Comparison of ENCODE assay signal across 14 cellular contexts in genomic region chr5:59786271-59786805, GRCh38.
DNase-seq lines count a peak whose midpoint lies in the region; ATAC-seq and TF ChIP-seq lines count a peak whose summit lies in the region.
"Had no signal": no experiment of that assay in that cellular context is flagged by ENCODE, and none has a peak within 500 bp of the region (broad histone marks: within the 10 kb centered on the region; RNA-seq: fewer than 3 reads in every experiment).

No MANE protein-coding gene starts in this region.

- POLR2A ChIA-PET in SK-N-SH (lab: Yijun Ruan, JAX): interaction anchor here (0.7 to 1.1 kb wide), 2 partner anchors 18 to 32 kb away, joined by 3 to 5 read pairs; no protein-coding TSS in a partner anchor
- POLR2A ChIA-PET in activated CD8-positive, alpha-beta T cell treated with anti-CD3 and anti-CD28 coated beads, Interleukin-2, amount 10 ng/mL, durations not matched to agents 7 days and 5 days (lab: Charles Lee): interaction anchor here (0.6 to 0.7 kb wide), 2 partner anchors 18 to 636 kb away, joined by 3 read pairs; no protein-coding TSS in a partner anchor

- H3K9me3 Mint-ChIP-seq in activated CD8-positive, alpha-beta T cell treated with anti-CD3 and anti-CD28 coated beads, Interleukin-2, amount 10 ng/mL, durations not matched to agents 7 days and 5 days (ENCODE audit: insufficient read depth): no peaks in the 10 kb centered on the region
- H3K9me3 Mint-ChIP-seq: nephron had no signal

- ATAC-seq in activated CD8-positive, alpha-beta T cell treated with anti-CD3 and anti-CD28 coated beads, Interleukin-2, amount 10 ng/mL, durations not matched to agents 7 days and 5 days: no peak
- ATAC-seq: body of pancreas had no signal

- peak; percentile 36 for DNase-seq in HCEC 1CT
- peak; percentile 58 for DNase-seq in SK-N-SH
- peak; percentile 82 for DNase-seq in fibroblast of villous mesenchyme (ENCODE audit: low read depth)
- no peak for DNase-seq in smooth muscle cell (lab: John Stamatoyannopoulos, UW; ENCODE audit: unreplicated experiment)
- DNase-seq in activated CD8-positive, alpha-beta T cell treated with anti-CD3 and anti-CD28 coated beads, Interleukin-2, amount 10 ng/mL, durations not matched to agents 7 days and 5 days: no peak
- DNase-seq in vagina (ENCODE audit: extremely low spot score in 2 of 2): no peak
- no peak for DNase-seq in activated CD4-positive, CD25-positive, alpha-beta regulatory T cell treated with anti-CD3 and anti-CD28 coated beads, Interleukin-2, amount 50 U/mL, for 72 hours
- DNase-seq: body of pancreas; GDM1; head of caudate nucleus; NCI-H2029 treated with DMSO at 0.1 percent for 48 hours; stimulated activated CD4-positive, alpha-beta T cell treated with anti-CD3 and anti-CD28 coated beads, Interleukin-2, amount 100 ng/mL, for 24 hours had no signal

- H3F3A ChIP-seq in SK-N-SH (replicated peaks; ENCODE audit: insufficient read depth): peaks cover 19% of the 10 kb centered on the region
- H3F3A ChIP-seq in smooth muscle cell (ENCODE audit: low read depth): peaks cover 9% of the 10 kb centered on the region

- H3K9ac ChIP-seq in SK-N-SH: peak overlapping the region; percentile 64; the same call in 1 of the 2 replicates
- H3K9ac ChIP-seq in smooth muscle cell (ENCODE audit: low read depth): peak overlapping the region; percentile 83

- no peak for TF ChIP-seq POLR2A in vagina (IDR thresholded peaks at IDR 0.05)

- no peaks in the 10 kb centered on the region for H3K9me2 ChIP-seq in SK-N-SH

- H3K27ac ChIP-seq in SK-N-SH (ENCODE audit: low read depth in 2 of 2, low read length in 1 of 2): peak overlapping the region; percentile 87 to 89
- H3K27ac ChIP-seq in smooth muscle cell (ENCODE audit: low read depth): peak overlapping the region; percentile 97
- no peak overlapping the region for H3K27ac ChIP-seq in vagina
- H3K27ac ChIP-seq: body of pancreas, HL-60 had no signal

- WGBS in SK-N-SH (ENCODE audit: low lambda C conversion rate): 6% methylated on average over 6 of the region's 6 CpGs
- WGBS in smooth muscle cell (ENCODE audit: low lambda C conversion rate): 4% methylated on average over 6 of the region's 6 CpGs

- H3K36me3 Mint-ChIP-seq in activated CD8-positive, alpha-beta T cell treated with anti-CD3 and anti-CD28 coated beads, Interleukin-2, amount 10 ng/mL, durations not matched to agents 7 days and 5 days (ENCODE audit: low read depth): no peaks in the 10 kb centered on the region

- CTCF ChIA-PET in SK-N-SH (lab: Yijun Ruan, JAX): interaction anchor here (0.6 to 7.0 kb wide), 12 partner anchors 9 to 1848 kb away, joined by 3 to 25 read pairs (median 4); no protein-coding TSS in a partner anchor
- CTCF ChIA-PET in activated CD8-positive, alpha-beta T cell treated with anti-CD3 and anti-CD28 coated beads, Interleukin-2, amount 10 ng/mL, durations not matched to agents 7 days and 5 days (lab: Charles Lee): interaction anchor here (0.7 kb wide), 1 partner anchor 884 kb away, joined by 3 read pairs; no protein-coding TSS in a partner anchor

- H3K36me3 ChIP-seq in SK-N-SH (replicated peaks in 1 of 2; ENCODE audit: control insufficient read depth in 1 of 2, insufficient read depth in 2 of 2, low read length in 1 of 2): no peaks in the 10 kb centered on the region
- H3K36me3 ChIP-seq in smooth muscle cell (ENCODE audit: low read depth): no peaks in the 10 kb centered on the region
- no peaks in the 10 kb centered on the region for H3K36me3 ChIP-seq in vagina

- peak; percentile 75 to 87 for TF ChIP-seq EP300 in SK-N-SH (IDR thresholded peaks at IDR 0.05; ENCODE audit: borderline replicate concordance in 1 of 2, low read depth in 1 of 2, low read length in 1 of 2)

- H2AFZ ChIP-seq in SK-N-SH (ENCODE audit: low read depth) (peak overlapping the region; percentile 90), smooth muscle cell (ENCODE audit: low read depth) (no peak overlapping the region)

- H3K4me1 Mint-ChIP-seq in activated CD8-positive, alpha-beta T cell treated with anti-CD3 and anti-CD28 coated beads, Interleukin-2, amount 10 ng/mL, durations not matched to agents 7 days and 5 days (ENCODE audit: low read depth): peaks cover 10% of the 10 kb centered on the region

- TF ChIP-seq CTCF in SK-N-SH (IDR thresholded peaks at IDR 0.05) (no peak), fibroblast of villous mesenchyme (IDR thresholded peaks at IDR 0.05; ENCODE audit: insufficient read depth, low read depth, low read length) (no peak), smooth muscle cell (IDR thresholded peaks at IDR 0.05; ENCODE audit: borderline replicate concordance, insufficient read depth, poor library complexity, severe bottlenecking) (no peak), vagina (IDR thresholded peaks at IDR 0.05) (no peak)

- peaks cover 3% of the 10 kb centered on the region for H3K27me3 Mint-ChIP-seq in activated CD8-positive, alpha-beta T cell treated with anti-CD3 and anti-CD28 coated beads, Interleukin-2, amount 10 ng/mL, durations not matched to agents 7 days and 5 days (ENCODE audit: low read depth)

- H3K27ac Mint-ChIP-seq in activated CD8-positive, alpha-beta T cell treated with anti-CD3 and anti-CD28 coated beads, Interleukin-2, amount 10 ng/mL, durations not matched to agents 7 days and 5 days: no peak overlapping the region
- H3K27ac Mint-ChIP-seq: nephron had no signal

- intact Hi-C loops in vagina (cut with DNase I): no loop called here

- H3K9me3 ChIP-seq in SK-N-SH (no peaks in the 10 kb centered on the region), smooth muscle cell (replicated peaks; ENCODE audit: low read depth) (no peaks in the 10 kb centered on the region), vagina (no peaks in the 10 kb centered on the region)
- H3K9me3 ChIP-seq: body of pancreas had no signal

- H3K79me2 ChIP-seq in SK-N-SH (ENCODE audit: insufficient read depth) (no peaks in the 10 kb centered on the region), smooth muscle cell (ENCODE audit: low read depth) (no peaks in the 10 kb centered on the region)

- H3K27me3 ChIP-seq in SK-N-SH (ENCODE audit: insufficient read depth): no peaks in the 10 kb centered on the region
- no peaks in the 10 kb centered on the region for H3K27me3 ChIP-seq in smooth muscle cell (ENCODE audit: low read depth)
- H3K27me3 ChIP-seq in vagina: no peaks in the 10 kb centered on the region
- H3K27me3 ChIP-seq: body of pancreas had no signal

- TF ChIP-seq RAD21 in SK-N-SH (IDR thresholded peaks at IDR 0.05; ENCODE audit: low read length): no peak

- peak overlapping the region in 1 of 2 experiments; percentile 12; a peak in 1 of 4 replicates for H3K4me3 ChIP-seq in SK-N-SH (ENCODE audit: low read depth in 2 of 2, low read length in 1 of 2)
- H3K4me3 ChIP-seq in fibroblast of villous mesenchyme (ENCODE audit: low read depth, low read length): no peak overlapping the region
- no peak overlapping the region for H3K4me3 ChIP-seq in smooth muscle cell
- no peak overlapping the region for H3K4me3 ChIP-seq in vagina
- H3K4me3 ChIP-seq: body of pancreas had no signal

- no peak overlapping the region for H3K4me3 Mint-ChIP-seq in activated CD8-positive, alpha-beta T cell treated with anti-CD3 and anti-CD28 coated beads, Interleukin-2, amount 10 ng/mL, durations not matched to agents 7 days and 5 days
- H3K4me3 Mint-ChIP-seq: nephron had no signal

- H4K20me1 ChIP-seq in SK-N-SH (ENCODE audit: insufficient read depth): no peaks in the 10 kb centered on the region
- H4K20me1 ChIP-seq in smooth muscle cell (ENCODE audit: low read depth): no peaks in the 10 kb centered on the region

- peak overlapping the region; percentile 59 for H3K4me2 ChIP-seq in SK-N-SH
- H3K4me2 ChIP-seq in smooth muscle cell: peak overlapping the region; percentile 69

- H3K4me1 ChIP-seq in SK-N-SH (ENCODE audit: control insufficient read depth in 1 of 2, insufficient read depth in 2 of 2, low read depth in 1 of 2, low read length in 1 of 2) (peaks cover 17 to 28% of the 10 kb centered on the region in 2 experiments; a peak in 3 of 4 replicates), smooth muscle cell (ENCODE audit: low read depth) (peaks cover 4% of the 10 kb centered on the region), vagina (peaks cover 5% of the 10 kb centered on the region)
- H3K4me1 ChIP-seq: body of pancreas had no signal

TF ChIP-seq in SK-N-SH, 30 proteins besides CTCF, POLR2A, EP300 and RAD21 (continues in another document):
- TF ChIP-seq RXRA (IDR thresholded peaks at IDR 0.05; ENCODE audit: borderline replicate concordance, low read depth) (no peak), ZBTB33 (IDR thresholded peaks at IDR 0.05; ENCODE audit: borderline replicate concordance, low read depth) (no peak), MXI1 (IDR thresholded peaks at IDR 0.05; ENCODE audit: low read depth, low read length) (0 out of 2 replicates have a peak, but pooled peaks have one; percentile 19), IRF3 (IDR thresholded peaks at IDR 0.05; ENCODE audit: low read depth, low read length) (no peak), MAX (IDR thresholded peaks at IDR 0.05; ENCODE audit: low read depth) (peak; percentile 57; the same call in 1 of the 2 replicates)

Comparison
In these comparisons a context has a peak if more than half of its experiments do, and no peak if none do; other contexts are left out.
1. DNase-seq: peak in HCEC 1CT (single experiment), SK-N-SH (single experiment) and fibroblast of villous mesenchyme (single experiment); none in smooth muscle cell (single experiment), activated CD8-positive, alpha-beta T cell treated with anti-CD3 and anti-CD28 coated beads, Interleukin-2, amount 10 ng/mL, durations not matched to agents 7 days and 5 days (single experiment), vagina (0 of 2) and activated CD4-positive, CD25-positive, alpha-beta regulatory T cell treated with anti-CD3 and anti-CD28 coated beads, Interleukin-2, amount 50 U/mL, for 72 hours (single experiment).